Comparison of ENCODE assay signal across 4 cellular contexts in the genomic region with DNA sequence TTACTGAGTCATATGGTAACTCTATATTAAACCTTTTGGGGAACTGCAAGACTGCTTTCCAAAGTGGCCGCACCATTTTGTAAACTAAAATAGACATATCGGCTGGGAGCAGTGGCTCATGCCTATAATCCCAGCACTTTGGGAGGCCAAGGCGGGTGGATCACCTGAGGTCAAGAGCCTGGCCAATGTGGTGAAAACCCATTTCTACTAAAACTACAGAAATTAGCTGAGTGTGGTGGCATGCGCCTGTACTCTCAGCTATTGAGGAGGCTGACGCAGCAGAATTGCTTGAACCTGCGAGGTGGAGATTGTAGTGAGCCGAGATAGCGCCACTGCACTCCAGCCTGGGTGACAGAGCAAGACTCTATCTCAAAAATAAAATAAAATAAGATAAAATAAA. TPM values are rescaled to one million over a fixed set of nuclear protein-coding genes. Genes with fewer than 3 reads are reported as not detected.
DNase-seq lines count a peak whose midpoint lies in the region; ATAC-seq, FAIRE-seq and TF ChIP-seq lines count a peak whose summit lies in the region.
"Not testable (repeated sequence)": the region's sequence is repeated elsewhere in the genome, so short reads cannot be mapped to it uniquely, and the experiment has no call there.

No MANE protein-coding gene starts in this region.

- peak overlapping the region; percentile 43 for H3K27ac ChIP-seq in CD8-positive, alpha-beta memory T cell (ENCODE audit: low read depth, low read length)
- H3K27ac ChIP-seq in IMR-90 (ENCODE audit: insufficient read depth, low read length): not testable (repeated sequence)
- peak overlapping the region; percentile 81 for H3K27ac ChIP-seq in K562 (ENCODE audit: extremely low read depth, low read depth, low read length)

- peaks cover 18% of the 10 kb centered on the region for H3K79me2 ChIP-seq in K562 (ENCODE audit: control insufficient read depth, insufficient read depth, low read length)

- CTCF ChIA-PET in CD8-positive, alpha-beta memory T cell (lab: Charles Lee); K562 (lab: Yijun Ruan, JAX; ENCODE audit: low intra/inter-chr PET ratio): not testable (repeated sequence)
- CTCF ChIA-PET in IMR-90 (lab: Yijun Ruan, JAX): interaction anchor here (1.0 kb wide), 1 partner anchor 165 kb away, joined by 3 read pairs; a partner anchor contains a TSS

- not testable (repeated sequence) for H3K9ac ChIP-seq in IMR-90 (ENCODE audit: low read depth, low read length)
- peak overlapping the region in 1 of 2 experiments; percentile 39; a peak in 1 of 4 replicates for H3K9ac ChIP-seq in K562 (ENCODE audit: insufficient read depth in 1 of 2, low read depth in 2 of 2, low read length in 2 of 2)

- not testable (repeated sequence) for H2AFZ ChIP-seq in IMR-90 (replicated peaks; ENCODE audit: low read length, poor library complexity)
- H2AFZ ChIP-seq in K562 (ENCODE audit: low read depth, low read length): peak overlapping the region; percentile 57

- not testable (repeated sequence) for H3K79me1 ChIP-seq in IMR-90 (ENCODE audit: low read depth in 1 of 2, low read length in 2 of 2)

- not testable (repeated sequence) for H4K5ac ChIP-seq in IMR-90 (ENCODE audit: low read depth, low read length)

- not testable (repeated sequence) for H3K36me3 ChIP-seq in CD8-positive, alpha-beta memory T cell (ENCODE audit: insufficient read depth, low read length); IMR-90 (ENCODE audit: control insufficient read depth, insufficient read depth, low read length); K562 (ENCODE audit: control insufficient read depth, insufficient read depth, low read length)

- H4K20me1 ChIP-seq in IMR-90 (ENCODE audit: insufficient read depth, low read length); K562 (replicated peaks; ENCODE audit: control insufficient read depth, insufficient read depth, low read length): not testable (repeated sequence)

- H4K91ac ChIP-seq in IMR-90 (ENCODE audit: insufficient read depth, low read depth, low read length): not testable (repeated sequence)

- H3K18ac ChIP-seq in IMR-90 (ENCODE audit: low read depth, low read length): not testable (repeated sequence)

- dilution Hi-C loops in IMR-90 (cut with HindIII; ENCODE audit: low sequenced_read_pairs, unreplicated experiment): not testable (repeated sequence)

- in situ Hi-C loops in IMR-90 (cut with MboI; ENCODE audit: low sequenced_read_pairs); K562 (cut with MboI): not testable (repeated sequence)

- H2AK5ac ChIP-seq in IMR-90 (ENCODE audit: low read depth, low read length): peak overlapping the region; percentile 4; the same call in 1 of the 2 replicates

- BruUV-seq in IMR-90 (replicated peaks; lab: Mats Ljungman, UMichigan); K562 (replicated peaks; lab: Mats Ljungman, UMichigan): not testable (repeated sequence)

- not testable (repeated sequence) for TF ChIP-seq POLR2A in IMR-90 (IDR thresholded peaks at IDR 0.05; ENCODE audit: low read depth, low read length); K562 (conservative IDR thresholded peaks at IDR 0.05); erythroblast (IDR thresholded peaks at IDR 0.05; ENCODE audit: low read length)

- TF ChIP-seq CTCF in IMR-90 (conservative IDR thresholded peaks at IDR 0.05; ENCODE audit: low read depth, low read length); K562 (IDR thresholded peaks at IDR 0.05 in 2 of 3, conservative IDR thresholded peaks at IDR 0.05 in 1 of 3; ENCODE audit: insufficient read depth in 2 of 3, low read depth in 1 of 3, low read length in 3 of 3): not testable (repeated sequence)

- not testable (repeated sequence) for DNase-seq in CD8-positive, alpha-beta memory T cell; IMR-90
- DNase-seq in K562 (ENCODE audit: extremely low read depth in 1 of 4, low spot score in 3 of 4) (peak in 1 of 4 experiments; percentile 86), erythroblast (lab: John Stamatoyannopoulos, UW) (peak; percentile 47 to 63)

- H3K36me3 Mint-ChIP-seq in CD8-positive, alpha-beta memory T cell: not testable (repeated sequence)

- not testable (repeated sequence) for H4K8ac ChIP-seq in IMR-90 (ENCODE audit: low read depth in 2 of 2, low read length in 2 of 2)

- H2BK5ac ChIP-seq in IMR-90 (ENCODE audit: low read depth, low read length, poor library complexity, severe bottlenecking): not testable (repeated sequence)

- not testable (repeated sequence) for H3K27me3 Mint-ChIP-seq in CD8-positive, alpha-beta memory T cell

- not testable (repeated sequence) for H3K27me3 ChIP-seq in CD8-positive, alpha-beta memory T cell (ENCODE audit: insufficient read depth, low read length, poor library complexity, severe bottlenecking); IMR-90 (ENCODE audit: control insufficient read depth, insufficient read depth, low read length); K562 (ENCODE audit: control insufficient read depth in 2 of 2, insufficient read depth in 2 of 2, low read length in 2 of 2)

- H3K4me3 ChIP-seq in CD8-positive, alpha-beta memory T cell (ENCODE audit: low read length); IMR-90 (ENCODE audit: insufficient read depth, low read depth, low read length); K562: not testable (repeated sequence)

- TF ChIP-seq RAD21 in IMR-90 (IDR thresholded peaks at IDR 0.05; ENCODE audit: low read length); K562 (CRISPR knock-in tag; conservative IDR thresholded peaks at IDR 0.05 in 1 of 2, IDR thresholded peaks at IDR 0.05 in 1 of 2): not testable (repeated sequence)

- H3K14ac ChIP-seq in IMR-90 (replicated peaks; ENCODE audit: low read depth, low read length): not testable (repeated sequence)

- H2BK15ac ChIP-seq in IMR-90 (ENCODE audit: low read depth, low read length): not testable (repeated sequence)

- not testable (repeated sequence) for H3K9me3 Mint-ChIP-seq in CD8-positive, alpha-beta memory T cell

- H2AK9ac ChIP-seq in IMR-90 (replicated peaks; ENCODE audit: low read depth, low read length, poor library complexity): not testable (repeated sequence)

- H3K4me3 Mint-ChIP-seq in CD8-positive, alpha-beta memory T cell: not testable (repeated sequence)

- H3K9me1 ChIP-seq in IMR-90 (ENCODE audit: insufficient read depth, low read length); K562 (ENCODE audit: control insufficient read depth, insufficient read depth, low read length): not testable (repeated sequence)

- H2BK20ac ChIP-seq in IMR-90 (ENCODE audit: low read depth, low read length): not testable (repeated sequence)

- WGBS in IMR-90 (ENCODE audit: extremely low coverage in 2 of 2, insufficient read length in 1 of 2), 2 experiments: no CpG with 5 or more reads among the region's 8 CpGs
- WGBS in K562 (ENCODE audit: insufficient coverage, low coverage, missing lambda C conversion rate): 11% methylated on average over 8 of the region's 8 CpGs

- not testable (repeated sequence) for H3K56ac ChIP-seq in IMR-90 (ENCODE audit: extremely low read depth, insufficient read depth, low read length)

- intact Hi-C loops in IMR-90 (cut with micrococcal nuclease); K562 (cut with micrococcal nuclease): not testable (repeated sequence)

- H2BK120ac ChIP-seq in IMR-90 (ENCODE audit: low read depth, low read length): not testable (repeated sequence)

- TF ChIP-seq EP300 in K562 (IDR thresholded peaks at IDR 0.05; ENCODE audit: low read length): peak; percentile 75

- H3K27ac Mint-ChIP-seq in CD8-positive, alpha-beta memory T cell: not testable (repeated sequence)

- H3K23ac ChIP-seq in IMR-90 (ENCODE audit: low read depth, low read length): not testable (repeated sequence)

- not testable (repeated sequence) for H3K4me2 ChIP-seq in IMR-90 (ENCODE audit: low read depth, low read length)
- H3K4me2 ChIP-seq in K562 (ENCODE audit: insufficient read depth, low read length): peak overlapping the region; percentile 29

- H3K4ac ChIP-seq in IMR-90 (ENCODE audit: low read depth, low read length): not testable (repeated sequence)

- H3K4me1 ChIP-seq in CD8-positive, alpha-beta memory T cell (ENCODE audit: insufficient read depth, low read length); IMR-90 (ENCODE audit: control insufficient read depth, insufficient read depth, low read length): not testable (repeated sequence)
- H3K4me1 ChIP-seq in K562 (replicated peaks in 1 of 2; ENCODE audit: control insufficient read depth in 2 of 2, insufficient read depth in 2 of 2, low read length in 2 of 2): peaks cover 5 to 21% of the 10 kb centered on the region in 2 experiments; a peak in 3 of 5 replicates

- FAIRE-seq in K562 (lab: Jason Lieb, UNC): peak; percentile 85

- POLR2A ChIA-PET in CD8-positive, alpha-beta memory T cell (lab: Charles Lee); IMR-90 (lab: Charles Lee; ENCODE audit: unreplicated experiment): not testable (repeated sequence)
- POLR2A ChIA-PET in K562 (lab: Yijun Ruan, JAX): interaction anchor here (0.6 to 1.0 kb wide), 4 partner anchors 73 to 583 kb away, joined by 3 to 4 read pairs (median 3); a partner anchor contains a TSS

- not testable (repeated sequence) for ATAC-seq in IMR-90 (ENCODE audit: low read depth)
- ATAC-seq in K562: peak; percentile 91

- not testable (repeated sequence) for H3K4me1 Mint-ChIP-seq in CD8-positive, alpha-beta memory T cell

- H3K9me3 ChIP-seq in CD8-positive, alpha-beta memory T cell (ENCODE audit: low read length); IMR-90 (ENCODE audit: control insufficient read depth, insufficient read depth, low read length); K562 (replicated peaks; ENCODE audit: control insufficient read depth, insufficient read depth, low read depth, low read length): not testable (repeated sequence)

RNA-seq across cellular contexts. Expression of a gene that starts 6.4 kb away (rescaled TPM):
- 100 to 1,000 TPM; 294 to 306 TPM for total RNA-seq in CD8-positive, alpha-beta memory T cell
- polyA plus RNA-seq in CD8-positive, alpha-beta memory T cell: 299 TPM
- total RNA-seq in IMR-90 (2012; rRNA removed) (205 and 224 TPM in 2 replicates), K562 (2014; rRNA removed) (56.3 and 65.8 TPM in 2 replicates), K562 (2014; rRNA removed; fragmentation: Illumina TruSeq; extraction: Trizol) (98.5 and 124 TPM in 2 replicates), K562 (2015; rRNA removed; fragmentation: Illumina TruSeq; extraction: Trizol) (96.3 and 108 TPM in 2 replicates), K562 (2021) (215 and 239 TPM in 2 replicates)
- polyA plus RNA-seq in IMR-90 (2012; rRNA removed) (98.9 and 141 TPM in 2 replicates), K562 (2011; rRNA removed) (127 and 179 TPM in 2 replicates), K562 (2014; fragmentation: Illumina TruSeq; extraction: Trizol) (183 and 192 TPM in 2 replicates), K562 (2014; fragmentation: Nextera tagmentation; extraction: Ambion mirVana) (10 to 100 TPM; 47.3 to 57.3 TPM), K562 (2014; rRNA removed) (118 and 122 TPM in 2 replicates)
- polyA plus RNA-seq in IMR-90 (2012; cell fraction: cytosol; rRNA removed): 20.1 and 34.5 TPM in 2 replicates
- polyA plus RNA-seq in IMR-90 (2012; cell fraction: nucleus; rRNA removed; ENCODE audit: low replicate concordance): 2.4 and 26.8 TPM in 2 replicates
- 19.1 and 38.4 TPM in 2 replicates for total RNA-seq in K562 (2011; cell fraction: chromatin; rRNA removed; ENCODE audit: low replicate concordance)
- total RNA-seq in K562 (2011; cell fraction: nucleolus; rRNA removed): 12.6 and 16.7 TPM in 2 replicates
- total RNA-seq in K562 (2011; cell fraction: nucleoplasm; rRNA removed): 26.9 and 40.4 TPM in 2 replicates
- polyA plus RNA-seq in K562 (2011; cell fraction: cytosol; rRNA removed): 27.6 and 80.2 TPM in 2 replicates
- 12.3 and 25.4 TPM in 2 replicates for polyA plus RNA-seq in K562 (2011; cell fraction: nucleus; rRNA removed)
- 219 and 224 TPM in 2 replicates for polyA plus RNA-seq in K562 (2012)
- 156 and 194 TPM in 2 replicates for polyA minus RNA-seq in K562 (2011; rRNA and poly(A)+ RNA removed)
- 86.4 and 105 TPM in 2 replicates for polyA minus RNA-seq in K562 (2011; cell fraction: cytosol; rRNA and poly(A)+ RNA removed)
- 7.8 and 20.1 TPM in 2 replicates for polyA minus RNA-seq in K562 (2011; cell fraction: nucleus; rRNA and poly(A)+ RNA removed)
